30 cellular contexts compared by ENCODE assay signal in genomic region chr11:64536997-64537396, GRCh38. TPM values are rescaled to one million over a fixed set of nuclear protein-coding genes. Genes with fewer than 3 reads are reported as not detected.
"Had no signal": no experiment of that assay in that cellular context is flagged by ENCODE, and none has a peak within 500 bp of the region (broad histone marks: within the 10 kb centered on the region; RNA-seq: fewer than 3 reads in every experiment).

No MANE protein-coding gene starts in this region.

- H3K36me3 ChIP-seq: left lung, lower lobe of right lung, neural progenitor cell, neutrophil, ovary, sigmoid colon, spleen, suprapubic skin, thoracic aorta, tibial artery, uterus had no signal

- FAIRE-seq: keratinocyte, small intestine had no signal

- H3K4me2 ChIP-seq: neural progenitor cell had no signal

- H2AFZ ChIP-seq: neural progenitor cell had no signal

- DNase-seq: left colon; mammary epithelial cell; naive B cell; natural killer cell; nephron progenitor cell; occipital lobe; ovary; retina; right cardiac atrium; sigmoid colon; small intestine; spleen; stimulated activated CD4-positive, alpha-beta T cell treated with anti-CD3 and anti-CD28 coated beads, Interleukin-4, amount 100 ng/mL, for 24 hours; stimulated activated naive CD4-positive, alpha-beta T cell; trophoblast cell; uterus had no signal

- H3K27me3 ChIP-seq: neural progenitor cell, neutrophil, ovary, sigmoid colon, uterus had no signal

- ATAC-seq: left colon; left lung; lower lobe of right lung; natural killer cell; right cardiac atrium; stimulated activated effector memory CD8-positive, alpha-beta T cell treated with anti-CD3 and anti-CD28 coated beads, Interleukin-12 subunit alpha, Interleukin-12 subunit beta, amount 100 ng/mL, for 72 hours had no signal

- H3K4me3 ChIP-seq: left lung, lower lobe of right lung, neural progenitor cell, ovary, sigmoid colon, spleen, suprapubic skin, thoracic aorta, tibial artery, uterus had no signal

- H3K27ac ChIP-seq: left lung, lower lobe of right lung, neural progenitor cell, neutrophil, ovary, sigmoid colon, spleen, suprapubic skin, tibial artery, uterus had no signal

- H3K9me3 ChIP-seq: left lung, lower lobe of right lung, neutrophil, ovary, sigmoid colon, spleen, suprapubic skin, thoracic aorta, tibial artery, uterus had no signal

- H3K4me1 ChIP-seq: left lung, lower lobe of right lung, sigmoid colon, uterus had no signal

- H3K9ac ChIP-seq: neural progenitor cell had no signal

RNA-seq across cellular contexts. Expression of gene SLC22A11, which starts 18.7 kb away (rescaled TPM):
- total RNA-seq: left lung, lower lobe of right lung, mammary epithelial cell, mononuclear cell, natural killer cell, occipital lobe, progenitor cell of endocrine pancreas, right cardiac atrium, sigmoid colon, subcutaneous adipose tissue, suprapubic skin, thoracic aorta had no signal
- polyA plus RNA-seq: keratinocyte, mammary epithelial cell, right cardiac atrium had no signal

RNA-seq across cellular contexts. Expression of gene SLC22A12, which starts 54.0 kb away (rescaled TPM):
- total RNA-seq: left colon, left lung, lower lobe of right lung, mammary epithelial cell, mesothelial cell of epicardium, mononuclear cell, natural killer cell, occipital lobe, ovary, progenitor cell of endocrine pancreas, right cardiac atrium, sigmoid colon, spleen, subcutaneous adipose tissue, suprapubic skin, thoracic aorta, ureter, uterus had no signal
- polyA plus RNA-seq: keratinocyte, mammary epithelial cell, ovary, right cardiac atrium, sigmoid colon, small intestine, spleen had no signal
